In genomic region chr13:99206226-99206625, GRCh38 we compare ENCODE assay signal across 33 cellular contexts. TPM values are rescaled to one million over a fixed set of nuclear protein-coding genes. Genes with fewer than 3 reads are reported as not detected.
DNase-seq lines count a peak whose midpoint lies in the region; ATAC-seq lines count a peak whose summit lies in the region.
"Had no signal": no experiment of that assay in that cellular context is flagged by ENCODE, and none has a peak within 500 bp of the region (broad histone marks: within the 10 kb centered on the region; RNA-seq: fewer than 3 reads in every experiment).

No MANE protein-coding gene starts in this region.

- H3K36me3 ChIP-seq in CD8-positive, alpha-beta memory T cell (ENCODE audit: insufficient read depth, low read length): peaks cover 14% of the 10 kb centered on the region
- peaks cover 13% of the 10 kb centered on the region for H3K36me3 ChIP-seq in effector memory CD4-positive, alpha-beta T cell (ENCODE audit: control insufficient read depth, insufficient read depth, low read length)
- H3K36me3 ChIP-seq in mesendoderm (ENCODE audit: control insufficient read depth, insufficient read depth, low read length): no peaks in the 10 kb centered on the region
- H3K36me3 ChIP-seq: prostate gland, SJCRH30 had no signal

- H3K4me3 Mint-ChIP-seq in activated T-cell treated with anti-CD3 and anti-CD28 coated beads, Interleukin-2, amount 50 U/mL, for 24 hours: no peak overlapping the region
- H3K4me3 Mint-ChIP-seq in CD8-positive, alpha-beta memory T cell: peak overlapping the region; percentile 40 to 91 (median 86)
- peak overlapping the region; percentile 88 for H3K4me3 Mint-ChIP-seq in stimulated activated effector memory CD8-positive, alpha-beta T cell treated with anti-CD3 and anti-CD28 coated beads, Interleukin-12 subunit alpha, Interleukin-12 subunit beta, amount 100 ng/mL, for 72 hours
- H3K4me3 Mint-ChIP-seq: activated T-helper 1 cell treated with anti-CD3 and anti-CD28 coated beads, Interleukin-12 subunit alpha, Interleukin-12 subunit beta, Interleukin-2, Interleukin-4 antibody, amounts not matched to agents 30 ng/mL and 10 ng/mL and 1 ng/mL, durations not matched to agents 14 hours and 24 hours and 36 hours had no signal

- CTCF ChIA-PET in CD8-positive, alpha-beta memory T cell (lab: Charles Lee): interaction anchor here (1.2 to 18.0 kb wide), 6 partner anchors 9 to 62 kb away, joined by 4 to 223 read pairs (median 8); no protein-coding TSS in a partner anchor

- DNase-seq in activated T-cell treated with anti-CD3 and anti-CD28 coated beads, Interleukin-2, amount 50 U/mL, for 24 hours: no peak
- DNase-seq in activated T-cell treated with anti-CD3 and anti-CD28 coated beads for 4 hours (no peak), NCI-H774 (lab: John Stamatoyannopoulos, UW) (no peak), mesendoderm (no peak), NCI-H526 treated with DMSO at 0.1 percent for 48 hours (lab: John Stamatoyannopoulos, UW) (no peak)
- DNase-seq in CD8-positive, alpha-beta memory T cell: no peak
- no peak for DNase-seq in effector memory CD4-positive, alpha-beta T cell
- DNase-seq in stimulated activated effector memory CD8-positive, alpha-beta T cell treated with anti-CD3 and anti-CD28 coated beads, Interleukin-12 subunit alpha, Interleukin-12 subunit beta, amount 100 ng/mL, for 72 hours (ENCODE audit: low spot score in 2 of 2): no peak
- DNase-seq: activated naive CD4-positive, alpha-beta T cell treated with anti-CD3 and anti-CD28 coated beads, Interleukin-2, amount 50 U/mL, for 16 hours; BE2C; Caco-2; caudate nucleus; dermis blood vessel endothelial cell; GF-D8; KBM-7; left cardiac atrium; MM.1S; NCI-H1417 treated with DMSO at 0.1 percent for 48 hours; NCI-H2081 treated with DMSO at 0.1 percent for 48 hours; NCI-H345; NCI-H748 treated with DMSO at 0.1 percent for 48 hours; SJCRH30; stimulated activated CD4-positive, alpha-beta T cell treated with anti-CD3 and anti-CD28 coated beads, Interleukin-15, amount 100 ng/mL, for 24 hours; stimulated activated naive CD8-positive, alpha-beta T cell treated with anti-CD3 and anti-CD28 coated beads, Interleukin-15, Interleukin-2, amounts not matched to agents 100 U/mL and 50 U/mL, for 24 hours had no signal

- no peak for ATAC-seq in stimulated activated effector memory CD8-positive, alpha-beta T cell treated with anti-CD3 and anti-CD28 coated beads, Interleukin-12 subunit alpha, Interleukin-12 subunit beta, amount 100 ng/mL, for 72 hours
- ATAC-seq: activated CD4-positive, CD25-positive, alpha-beta regulatory T cell treated with anti-CD3 and anti-CD28 coated beads, Interleukin-2, amount 50 U/mL, for 24 hours; gastroesophageal sphincter; HCT116; left cardiac atrium; stimulated activated naive CD8-positive, alpha-beta T cell treated with anti-CD3 and anti-CD28 coated beads, Interleukin-15, Interleukin-2, amounts not matched to agents 100 U/mL and 50 U/mL, for 24 hours had no signal

- H3K4me1 Mint-ChIP-seq in activated T-cell treated with anti-CD3 and anti-CD28 coated beads, Interleukin-2, amount 50 U/mL, for 24 hours (ENCODE audit: low read depth): peaks cover 85% of the 10 kb centered on the region
- H3K4me1 Mint-ChIP-seq in CD8-positive, alpha-beta memory T cell: peaks cover 75 to 93% (median 92%) of the 10 kb centered on the region in 3 donors
- H3K4me1 Mint-ChIP-seq in stimulated activated effector memory CD8-positive, alpha-beta T cell treated with anti-CD3 and anti-CD28 coated beads, Interleukin-12 subunit alpha, Interleukin-12 subunit beta, amount 100 ng/mL, for 72 hours: peaks cover 78% of the 10 kb centered on the region

- peaks cover 83% of the 10 kb centered on the region for H3K4me1 ChIP-seq in CD8-positive, alpha-beta memory T cell (ENCODE audit: insufficient read depth, low read length)
- peaks cover 36% of the 10 kb centered on the region for H3K4me1 ChIP-seq in effector memory CD4-positive, alpha-beta T cell (ENCODE audit: control insufficient read depth, insufficient read depth, low read length, poor library complexity, severe bottlenecking)
- H3K4me1 ChIP-seq in mesendoderm (ENCODE audit: control insufficient read depth, low read depth, low read length): peaks cover 1% of the 10 kb centered on the region
- H3K4me1 ChIP-seq: BE2C, SJCRH30 had no signal

- peaks cover 28% of the 10 kb centered on the region for H3K79me1 ChIP-seq in mesendoderm (ENCODE audit: low read length)

- no peak overlapping the region for H3K23ac ChIP-seq in mesendoderm (ENCODE audit: low read length)

- H4K5ac ChIP-seq in mesendoderm (ENCODE audit: low read length): no peak overlapping the region

- H3K18ac ChIP-seq in mesendoderm (ENCODE audit: low read length): no peak overlapping the region

- H4K8ac ChIP-seq in mesendoderm (ENCODE audit: low read depth, low read length): no peak overlapping the region

- H3K79me2 ChIP-seq in mesendoderm (ENCODE audit: control insufficient read depth, insufficient read depth, low read length): peaks cover 60% of the 10 kb centered on the region

- H3K27ac ChIP-seq in CD8-positive, alpha-beta memory T cell (ENCODE audit: low read depth, low read length): no peak overlapping the region
- H3K27ac ChIP-seq in effector memory CD4-positive, alpha-beta T cell (ENCODE audit: insufficient read depth, low read length, poor library complexity, severe bottlenecking): peak overlapping the region; percentile 62
- H3K27ac ChIP-seq in mesendoderm (ENCODE audit: low read depth, low read length): no peak overlapping the region
- H3K27ac ChIP-seq: gastroesophageal sphincter, hepatocyte, prostate gland, SJCRH30 had no signal

- no peaks in the 10 kb centered on the region for H3K9me3 Mint-ChIP-seq in activated T-cell treated with anti-CD3 and anti-CD28 coated beads, Interleukin-2, amount 50 U/mL, for 24 hours
- H3K9me3 Mint-ChIP-seq in CD8-positive, alpha-beta memory T cell: no peaks in the 10 kb centered on the region
- no peaks in the 10 kb centered on the region for H3K9me3 Mint-ChIP-seq in stimulated activated effector memory CD8-positive, alpha-beta T cell treated with anti-CD3 and anti-CD28 coated beads, Interleukin-12 subunit alpha, Interleukin-12 subunit beta, amount 100 ng/mL, for 72 hours
- H3K9me3 Mint-ChIP-seq: activated T-helper 1 cell treated with anti-CD3 and anti-CD28 coated beads, Interleukin-12 subunit alpha, Interleukin-12 subunit beta, Interleukin-2, Interleukin-4 antibody, amounts not matched to agents 30 ng/mL and 10 ng/mL and 1 ng/mL, durations not matched to agents 14 hours and 24 hours and 36 hours had no signal

- no peak overlapping the region for H3K4ac ChIP-seq in mesendoderm (ENCODE audit: low read depth, low read length)

- no peaks in the 10 kb centered on the region for H3K9me3 ChIP-seq in CD8-positive, alpha-beta memory T cell (ENCODE audit: low read length)
- H3K9me3 ChIP-seq in effector memory CD4-positive, alpha-beta T cell (ENCODE audit: control insufficient read depth, low read length): no peaks in the 10 kb centered on the region
- H3K9me3 ChIP-seq: BE2C, Caco-2, gastroesophageal sphincter, prostate gland, SJCRH30 had no signal

- no peak overlapping the region for H2BK120ac ChIP-seq in mesendoderm (ENCODE audit: low read depth, low read length)

- POLR2A ChIA-PET in CD8-positive, alpha-beta memory T cell (lab: Charles Lee): interaction anchor here (0.8 to 1.2 kb wide), 3 partner anchors 8 to 52 kb away, joined by 3 to 4 read pairs (median 4); partner anchors contain the start of gene GPR18

- H3K9ac ChIP-seq in mesendoderm (ENCODE audit: low read length): no peak overlapping the region

- H3K27me3 Mint-ChIP-seq in activated T-cell treated with anti-CD3 and anti-CD28 coated beads, Interleukin-2, amount 50 U/mL, for 24 hours: no peaks in the 10 kb centered on the region
- H3K27me3 Mint-ChIP-seq in CD8-positive, alpha-beta memory T cell: peaks cover 0 to 3% of the 10 kb centered on the region in 2 donors

- H2AK5ac ChIP-seq in mesendoderm (ENCODE audit: low read length): no peak overlapping the region

- no peak overlapping the region for H2BK5ac ChIP-seq in mesendoderm (ENCODE audit: low read length)

- no peaks in the 10 kb centered on the region for H3K27me3 ChIP-seq in CD8-positive, alpha-beta memory T cell (ENCODE audit: insufficient read depth, low read length, poor library complexity, severe bottlenecking)
- H3K27me3 ChIP-seq in effector memory CD4-positive, alpha-beta T cell (replicated peaks; ENCODE audit: control insufficient read depth, insufficient read depth, low read length, poor library complexity, severe bottlenecking): no peaks in the 10 kb centered on the region
- no peaks in the 10 kb centered on the region for H3K27me3 ChIP-seq in mesendoderm (ENCODE audit: insufficient read depth, low read length, poor library complexity)
- H3K27me3 ChIP-seq: BE2C, gastroesophageal sphincter, hepatocyte, SJCRH30 had no signal

- peaks cover 79% of the 10 kb centered on the region for H3K36me3 Mint-ChIP-seq in activated T-cell treated with anti-CD3 and anti-CD28 coated beads, Interleukin-2, amount 50 U/mL, for 24 hours (ENCODE audit: low read depth)
- peaks cover 0 to 55% (median 20%) of the 10 kb centered on the region in 3 donors for H3K36me3 Mint-ChIP-seq in CD8-positive, alpha-beta memory T cell
- H3K36me3 Mint-ChIP-seq in stimulated activated effector memory CD8-positive, alpha-beta T cell treated with anti-CD3 and anti-CD28 coated beads, Interleukin-12 subunit alpha, Interleukin-12 subunit beta, amount 100 ng/mL, for 72 hours: peaks cover 61% of the 10 kb centered on the region

- no peak overlapping the region for H3K4me3 ChIP-seq in CD8-positive, alpha-beta memory T cell (ENCODE audit: low read length)
- H3K4me3 ChIP-seq in effector memory CD4-positive, alpha-beta T cell (ENCODE audit: insufficient read depth, low read depth, low read length, poor library complexity, severe bottlenecking): no peak overlapping the region
- H3K4me3 ChIP-seq in mesendoderm (ENCODE audit: low read length): no peak overlapping the region
- H3K4me3 ChIP-seq: gastroesophageal sphincter, hepatocyte, prostate gland, SJCRH30 had no signal

- WGBS in mesendoderm (ENCODE audit: extremely low coverage, insufficient coverage, low lambda C conversion rate): no CpG with 5 or more reads among the region's 8 CpGs

- peak overlapping the region; percentile 93 for H3K27ac Mint-ChIP-seq in activated T-cell treated with anti-CD3 and anti-CD28 coated beads, Interleukin-2, amount 50 U/mL, for 24 hours
- H3K27ac Mint-ChIP-seq in CD8-positive, alpha-beta memory T cell: peak overlapping the region in 7 of 8 donors; percentile 78 to 98 (median 92)
- H3K27ac Mint-ChIP-seq in stimulated activated effector memory CD8-positive, alpha-beta T cell treated with anti-CD3 and anti-CD28 coated beads, Interleukin-12 subunit alpha, Interleukin-12 subunit beta, amount 100 ng/mL, for 72 hours: peak overlapping the region; percentile 24
- H3K27ac Mint-ChIP-seq: activated T-helper 1 cell treated with anti-CD3 and anti-CD28 coated beads, Interleukin-12 subunit alpha, Interleukin-12 subunit beta, Interleukin-2, Interleukin-4 antibody, amounts not matched to agents 30 ng/mL and 10 ng/mL and 1 ng/mL, durations not matched to agents 14 hours and 24 hours and 36 hours had no signal

- no peak overlapping the region for H3K4me2 ChIP-seq in mesendoderm (ENCODE audit: low read length)
- H3K4me2 ChIP-seq: hepatocyte had no signal

- H3K56ac ChIP-seq in mesendoderm (ENCODE audit: low read length): no peak overlapping the region

- no peak overlapping the region for H2BK15ac ChIP-seq in mesendoderm (replicated peaks; ENCODE audit: low read depth)

RNA-seq across cellular contexts. Expression of gene UBAC2, which starts 5.6 kb away (rescaled TPM):
- 10 to 100 TPM; 62.3 to 63.7 TPM for total RNA-seq in CD8-positive, alpha-beta memory T cell
- 160 TPM for polyA plus RNA-seq in CD8-positive, alpha-beta memory T cell
- 39.5 TPM for polyA plus RNA-seq in mesendoderm (2013, experiment 1 of 2)
- polyA plus RNA-seq in mesendoderm (2013, experiment 2 of 2): 37.8 TPM

RNA-seq across cellular contexts. Expression of gene GPR18, which starts 52.0 kb away (rescaled TPM):
- 10 to 100 TPM; 15.2 to 16.2 TPM for total RNA-seq in CD8-positive, alpha-beta memory T cell
- polyA plus RNA-seq in CD8-positive, alpha-beta memory T cell: 32.4 TPM
- not detected for polyA plus RNA-seq in mesendoderm (2013, experiment 1 of 2)
- not detected for polyA plus RNA-seq in mesendoderm (2013, experiment 2 of 2)
- total RNA-seq: A673, Caco-2, dermis blood vessel endothelial cell, fibroblast of lung, gastroesophageal sphincter, hepatocyte, left cardiac atrium, RPMI7951, SJCRH30 had no signal
- polyA plus RNA-seq: fibroblast of lung, hepatocyte had no signal

Comparison
In these comparisons a context has a peak if more than half of its experiments do, and no peak if none do; other contexts are left out.
1. H3K27ac Mint-ChIP-seq: peak in every context shown above with its lines; median percentile 93 in activated T-cell treated with anti-CD3 and anti-CD28 coated beads, Interleukin-2, amount 50 U/mL, for 24 hours; 92 in CD8-positive, alpha-beta memory T cell; 24 in stimulated activated effector memory CD8-positive, alpha-beta T cell treated with anti-CD3 and anti-CD28 coated beads, Interleukin-12 subunit alpha, Interleukin-12 subunit beta, amount 100 ng/mL, for 72 hours.